Comparison of ENCODE assay signal across 9 cellular contexts in genomic region chr4:74632634-74633033, GRCh38.
DNase-seq lines count a peak whose midpoint lies in the region; ATAC-seq lines count a peak whose summit lies in the region.
"Had no signal": no experiment of that assay in that cellular context is flagged by ENCODE, and none has a peak within 500 bp of the region (broad histone marks: within the 10 kb centered on the region; RNA-seq: fewer than 3 reads in every experiment).

No MANE protein-coding gene starts in this region.

- peaks cover 6% of the 10 kb centered on the region for H3K27me3 Mint-ChIP-seq in activated naive CD4-positive, alpha-beta T cell treated with anti-CD3 and anti-CD28 coated beads, Interleukin-2, amount 10 ng/mL, durations not matched to agents 7 days and 5 days
- peaks cover 0 to 3% (median 0%) of the 10 kb centered on the region in 5 donors for H3K27me3 Mint-ChIP-seq in naive thymus-derived CD4-positive, alpha-beta T cell

- H3K36me3 Mint-ChIP-seq in activated naive CD4-positive, alpha-beta T cell treated with anti-CD3 and anti-CD28 coated beads, Interleukin-2, amount 10 ng/mL, durations not matched to agents 7 days and 5 days: no peaks in the 10 kb centered on the region
- H3K36me3 Mint-ChIP-seq in naive thymus-derived CD4-positive, alpha-beta T cell: no peaks in the 10 kb centered on the region

- DNase-seq in AG08396 (ENCODE audit: low spot score) (peak; percentile 14), MG63 (peak; percentile 75), NCI-H1436 treated with DMSO at 0.1 percent for 48 hours (lab: John Stamatoyannopoulos, UW) (no peak)
- DNase-seq in activated naive CD4-positive, alpha-beta T cell treated with anti-CD3 and anti-CD28 coated beads, Interleukin-2, amount 10 ng/mL, durations not matched to agents 7 days and 5 days: peak; percentile 34
- DNase-seq in naive thymus-derived CD4-positive, alpha-beta T cell: peak in 8 of 9 donors; percentile 23 to 81 (median 67)
- no peak for DNase-seq in effector memory CD4-positive, alpha-beta T cell

- no peak overlapping the region for H3K27ac ChIP-seq in naive thymus-derived CD4-positive, alpha-beta T cell (ENCODE audit: low read depth, low read length)
- H3K27ac ChIP-seq in effector memory CD4-positive, alpha-beta T cell (ENCODE audit: insufficient read depth, low read length, poor library complexity, severe bottlenecking): no peak overlapping the region
- H3K27ac ChIP-seq: SJSA1 had no signal

- POLR2A ChIA-PET in naive thymus-derived CD4-positive, alpha-beta T cell (lab: Charles Lee): interaction anchor here (1.4 kb wide), 1 partner anchor 235 kb away, joined by 8 read pairs; no protein-coding TSS in a partner anchor

- no peaks in the 10 kb centered on the region for H3K27me3 ChIP-seq in MG63
- H3K27me3 ChIP-seq in naive thymus-derived CD4-positive, alpha-beta T cell (ENCODE audit: control insufficient read depth in 2 of 2, insufficient read depth in 2 of 2, low read length in 2 of 2): no peaks in the 10 kb centered on the region
- H3K27me3 ChIP-seq in effector memory CD4-positive, alpha-beta T cell (replicated peaks; ENCODE audit: control insufficient read depth, insufficient read depth, low read length, poor library complexity, severe bottlenecking): no peaks in the 10 kb centered on the region

- no peak overlapping the region for H3K4me3 Mint-ChIP-seq in activated naive CD4-positive, alpha-beta T cell treated with anti-CD3 and anti-CD28 coated beads, Interleukin-2, amount 10 ng/mL, durations not matched to agents 7 days and 5 days
- H3K4me3 Mint-ChIP-seq in naive thymus-derived CD4-positive, alpha-beta T cell: peak overlapping the region in 9 of 10 donors; percentile 5 to 83 (median 73)

- H3K4me1 Mint-ChIP-seq in activated naive CD4-positive, alpha-beta T cell treated with anti-CD3 and anti-CD28 coated beads, Interleukin-2, amount 10 ng/mL, durations not matched to agents 7 days and 5 days: peaks cover 9% of the 10 kb centered on the region
- peaks cover 5 to 65% (median 46%) of the 10 kb centered on the region in 7 donors for H3K4me1 Mint-ChIP-seq in naive thymus-derived CD4-positive, alpha-beta T cell

- H3K9me3 ChIP-seq in MG63: no peaks in the 10 kb centered on the region
- H3K9me3 ChIP-seq in naive thymus-derived CD4-positive, alpha-beta T cell (ENCODE audit: control insufficient read depth in 2 of 3, low read length in 3 of 3): no peaks in the 10 kb centered on the region
- no peaks in the 10 kb centered on the region for H3K9me3 ChIP-seq in effector memory CD4-positive, alpha-beta T cell (ENCODE audit: control insufficient read depth, low read length)
- H3K9me3 ChIP-seq: SJSA1 had no signal

- CTCF ChIA-PET in activated naive CD4-positive, alpha-beta T cell treated with anti-CD3 and anti-CD28 coated beads, Interleukin-2, amount 10 ng/mL, durations not matched to agents 7 days and 5 days (lab: Charles Lee): no interaction called here
- CTCF ChIA-PET in naive thymus-derived CD4-positive, alpha-beta T cell (lab: Charles Lee): interaction anchor here (0.7 to 1.5 kb wide), 2 partner anchors 10 to 256 kb away, joined by 3 read pairs; no protein-coding TSS in a partner anchor

- intact Hi-C loops in naive thymus-derived CD4-positive, alpha-beta T cell (cut with micrococcal nuclease): loop anchor here in 1 of 2 donors (1.0 kb wide), 1 partner anchor 8 kb away; no protein-coding TSS in a partner anchor

- H3K4me3 ChIP-seq in MG63: no peak overlapping the region
- H3K4me3 ChIP-seq in naive thymus-derived CD4-positive, alpha-beta T cell (ENCODE audit: low read length): peak overlapping the region; percentile 1
- H3K4me3 ChIP-seq in effector memory CD4-positive, alpha-beta T cell (ENCODE audit: insufficient read depth, low read depth, low read length, poor library complexity, severe bottlenecking): no peak overlapping the region
- H3K4me3 ChIP-seq: SJSA1 had no signal

- peak; percentile 79 for ATAC-seq in naive thymus-derived CD4-positive, alpha-beta T cell
- no peak for ATAC-seq in HG03460 (IDR thresholded peaks at IDR 0.05; ENCODE audit: unreplicated experiment)
- ATAC-seq in HG03342 (IDR thresholded peaks at IDR 0.05; ENCODE audit: unreplicated experiment): no peak

- no peak overlapping the region for H3K27ac Mint-ChIP-seq in activated naive CD4-positive, alpha-beta T cell treated with anti-CD3 and anti-CD28 coated beads, Interleukin-2, amount 10 ng/mL, durations not matched to agents 7 days and 5 days
- peak overlapping the region in 8 of 9 donors; percentile 5 to 73 (median 54) for H3K27ac Mint-ChIP-seq in naive thymus-derived CD4-positive, alpha-beta T cell

- no peaks in the 10 kb centered on the region for H3K9me3 Mint-ChIP-seq in activated naive CD4-positive, alpha-beta T cell treated with anti-CD3 and anti-CD28 coated beads, Interleukin-2, amount 10 ng/mL, durations not matched to agents 7 days and 5 days
- H3K9me3 Mint-ChIP-seq in naive thymus-derived CD4-positive, alpha-beta T cell: no peaks in the 10 kb centered on the region

- H3K36me3 ChIP-seq in MG63: no peaks in the 10 kb centered on the region
- H3K36me3 ChIP-seq in naive thymus-derived CD4-positive, alpha-beta T cell (ENCODE audit: control insufficient read depth in 2 of 3, insufficient read depth in 3 of 3, low read length in 3 of 3): no peaks in the 10 kb centered on the region
- no peaks in the 10 kb centered on the region for H3K36me3 ChIP-seq in effector memory CD4-positive, alpha-beta T cell (ENCODE audit: control insufficient read depth, insufficient read depth, low read length)
- H3K36me3 ChIP-seq: SJSA1 had no signal

- H3K4me1 ChIP-seq in naive thymus-derived CD4-positive, alpha-beta T cell (ENCODE audit: control insufficient read depth in 2 of 2, insufficient read depth in 2 of 2, low read length in 2 of 2): peaks cover 0 to 20% of the 10 kb centered on the region in 2 donors
- no peaks in the 10 kb centered on the region for H3K4me1 ChIP-seq in effector memory CD4-positive, alpha-beta T cell (ENCODE audit: control insufficient read depth, insufficient read depth, low read length, poor library complexity, severe bottlenecking)

Comparison
In these comparisons a context has a peak if more than half of its experiments do, and no peak if none do; other contexts are left out.
1. DNase-seq: peak in AG08396 (single experiment), MG63 (single experiment), activated naive CD4-positive, alpha-beta T cell treated with anti-CD3 and anti-CD28 coated beads, Interleukin-2, amount 10 ng/mL, durations not matched to agents 7 days and 5 days (single experiment) and naive thymus-derived CD4-positive, alpha-beta T cell (8 of 9); none in NCI-H1436 treated with DMSO at 0.1 percent for 48 hours (single experiment) and effector memory CD4-positive, alpha-beta T cell (0 of 3).